In the genomic region with DNA sequence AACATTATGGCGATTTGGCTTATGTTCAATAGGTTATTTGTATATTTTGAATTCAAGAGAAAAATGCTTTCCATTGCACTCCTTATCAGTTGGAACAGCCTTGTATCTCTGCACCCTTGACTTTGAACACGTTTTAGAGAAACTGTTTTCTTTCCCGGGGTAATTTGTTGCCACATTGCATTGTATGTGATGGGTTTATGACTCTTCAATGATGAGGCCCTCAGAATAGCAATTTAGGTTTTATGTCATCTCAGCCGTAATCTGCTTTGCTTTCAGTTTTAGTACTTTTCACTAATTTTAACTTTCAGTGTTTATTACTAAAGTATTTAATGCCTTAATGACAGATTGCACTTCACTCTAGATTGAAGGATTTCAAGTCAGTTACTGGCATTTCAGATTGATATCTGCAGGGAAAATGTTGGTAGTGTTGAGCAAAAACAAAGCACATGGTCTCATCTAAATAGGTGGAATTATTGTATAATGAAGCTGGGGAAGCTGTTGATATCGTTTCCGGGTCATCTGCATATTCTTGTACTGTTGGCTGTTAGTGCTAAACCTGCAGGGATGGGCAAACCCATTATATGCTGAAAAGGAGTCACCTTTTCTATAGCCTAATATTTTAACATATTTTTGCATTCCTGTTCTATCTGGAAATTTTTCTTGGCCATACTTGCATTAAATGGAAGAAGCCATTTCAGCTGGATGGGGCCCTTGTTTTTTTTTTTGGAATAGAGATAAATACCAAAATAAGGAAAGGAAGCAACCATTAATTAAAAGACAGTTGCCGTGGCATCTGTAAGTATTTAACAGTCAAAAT, we compare ENCODE assay signal across 1 cellular context.
TF ChIP-seq lines count a peak whose summit lies in the region.

No MANE protein-coding gene starts in this region.

TF ChIP-seq in H1, 55 proteins besides CTCF, POLR2A, EP300 and RAD21:
- no peak for TF ChIP-seq BACH1 (IDR thresholded peaks at IDR 0.05; ENCODE audit: low read length)
- no peak for TF ChIP-seq EZH2 (IDR thresholded peaks at IDR 0.05; ENCODE audit: low read depth, low read length, severe bottlenecking)
- no peak for TF ChIP-seq TCF12 (IDR thresholded peaks at IDR 0.05; ENCODE audit: low read depth, low read length)
- TF ChIP-seq CREB1 (IDR thresholded peaks at IDR 0.05), result no peak
- TF ChIP-seq SIN3A (conservative IDR thresholded peaks at IDR 0.05 in 1 of 2, IDR thresholded peaks at IDR 0.05 in 1 of 2; ENCODE audit: low read depth in 1 of 2, low read length in 2 of 2), result no peak
- TF ChIP-seq SRF (IDR thresholded peaks at IDR 0.05; ENCODE audit: low read depth, low read length), result no peak
- TF ChIP-seq RNF2 (IDR thresholded peaks at IDR 0.05; ENCODE audit: borderline replicate concordance, low read depth, low read length, missing control alignments, poor library complexity, severe bottlenecking), result no peak
- TF ChIP-seq ASH2L (IDR thresholded peaks at IDR 0.05; ENCODE audit: low read length), result no peak
- TF ChIP-seq SAP30 (IDR thresholded peaks at IDR 0.05; ENCODE audit: insufficient read depth, insufficient replicate concordance, low read length), result no peak
- TF ChIP-seq YY1 (IDR thresholded peaks at IDR 0.05; ENCODE audit: low read depth, low read length), result no peak
- no peak for TF ChIP-seq CHD2 (IDR thresholded peaks at IDR 0.05; ENCODE audit: low read length)
- TF ChIP-seq TAF1 (IDR thresholded peaks at IDR 0.05; ENCODE audit: low read depth, low read length), result no peak
- TF ChIP-seq KDM4A (IDR thresholded peaks at IDR 0.05; ENCODE audit: low read depth, low read length, severe bottlenecking), result no peak
- no peak for TF ChIP-seq EGR1 (IDR thresholded peaks at IDR 0.05; ENCODE audit: borderline replicate concordance, low read depth, low read length)
- TF ChIP-seq SUZ12 (IDR thresholded peaks at IDR 0.05; ENCODE audit: low read length), result no peak
- TF ChIP-seq NANOG (IDR thresholded peaks at IDR 0.05; ENCODE audit: insufficient read depth, low read depth, low read length, poor library complexity, severe bottlenecking), result no peak
- TF ChIP-seq CTBP2 (IDR thresholded peaks at IDR 0.05; ENCODE audit: borderline replicate concordance, insufficient read depth, insufficient read length, low read length), result no peak
- TF ChIP-seq PHF8 (conservative IDR thresholded peaks at IDR 0.05; ENCODE audit: low read depth, low read length), result no peak
- TF ChIP-seq, protein P1, sequence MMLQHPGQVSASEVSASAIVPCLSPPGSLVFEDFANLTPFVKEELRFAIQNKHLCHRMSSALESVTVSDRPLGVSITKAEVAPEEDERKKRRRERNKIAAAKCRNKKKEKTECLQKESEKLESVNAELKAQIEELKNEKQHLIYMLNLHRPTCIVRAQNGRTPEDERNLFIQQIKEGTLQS (IDR thresholded peaks at IDR 0.05; ENCODE audit: insufficient read depth, low read depth, low read length), result no peak
- TF ChIP-seq JUND (IDR thresholded peaks at IDR 0.05; ENCODE audit: low read length), result no peak
